In genomic region chr2:156333951-156334495, GRCh38 we compare ENCODE assay signal across 8 cellular contexts. TPM values are rescaled to one million over a fixed set of nuclear protein-coding genes. Genes with fewer than 3 reads are reported as not detected.
DNase-seq lines count a peak whose midpoint lies in the region; ATAC-seq and TF ChIP-seq lines count a peak whose summit lies in the region.

No MANE protein-coding gene starts in this region.

- peaks cover 14 to 18% of the 10 kb centered on the region in 2 donors for H3K36me3 Mint-ChIP-seq in activated T-cell treated with anti-CD3 and anti-CD28 coated beads, Interleukin-2, amount 50 U/mL, for 72 hours (ENCODE audit: insufficient read depth in 2 of 2)
- H3K36me3 Mint-ChIP-seq in nephron (ENCODE audit: low read depth): no peaks in the 10 kb centered on the region

- DNase-seq in AG04449 (ENCODE audit: low read depth, low spot score) (no peak), NCI-H2227 (lab: John Stamatoyannopoulos, UW; ENCODE audit: unreplicated experiment) (peak; percentile 90), fibroblast of mammary gland (ENCODE audit: low read depth) (peak; percentile 66)
- DNase-seq in activated T-cell treated with anti-CD3 and anti-CD28 coated beads, Interleukin-2, amount 50 U/mL, for 72 hours: peak in 1 of 2 donors; percentile 81

- no peaks in the 10 kb centered on the region for H3K9me3 Mint-ChIP-seq in activated T-cell treated with anti-CD3 and anti-CD28 coated beads, Interleukin-2, amount 50 U/mL, for 72 hours
- H3K9me3 Mint-ChIP-seq in nephron: no peaks in the 10 kb centered on the region

- POLR2A ChIA-PET in AG04449 (lab: Yijun Ruan, JAX): interaction anchor here (1.4 to 1.9 kb wide), 3 partner anchors 9 to 231 kb away, joined by 4 to 10 read pairs (median 5); no protein-coding TSS in a partner anchor

- H3K4me3 ChIP-seq in AG04449 (ENCODE audit: low read depth, low read length) (peak overlapping the region; percentile 74), fibroblast of mammary gland (ENCODE audit: control insufficient read depth, low read depth, low read length) (peak overlapping the region; percentile 83), urinary bladder (ENCODE audit: low read depth, low read length) (peak overlapping the region; percentile 68)

- H3K4me1 Mint-ChIP-seq in activated T-cell treated with anti-CD3 and anti-CD28 coated beads, Interleukin-2, amount 50 U/mL, for 72 hours (ENCODE audit: low read depth): peaks cover 71% of the 10 kb centered on the region
- H3K4me1 Mint-ChIP-seq in nephron: peaks cover 26% of the 10 kb centered on the region

- under 1% methylated on average over 48 of the region's 48 CpGs for WGBS in urinary bladder

- TF ChIP-seq POLR2A in GM15510 (IDR thresholded peaks at IDR 0.05; ENCODE audit: borderline replicate concordance, extremely low read depth, insufficient read length): peak; percentile 30

- CTCF ChIA-PET in AG04449 (lab: Yijun Ruan, JAX): interaction anchor here (0.7 to 3.3 kb wide), 17 partner anchors 9 to 860 kb away, joined by 3 to 75 read pairs (median 5); partner anchors contain the start of gene GPD2

- no peaks in the 10 kb centered on the region for H3K4me1 ChIP-seq in urinary bladder (ENCODE audit: insufficient read depth)

- H3K27ac Mint-ChIP-seq in activated T-cell treated with anti-CD3 and anti-CD28 coated beads, Interleukin-2, amount 50 U/mL, for 72 hours: peak overlapping the region; percentile 97
- peak overlapping the region; percentile 80 to 97 (median 86) for H3K27ac Mint-ChIP-seq in nephron

- ATAC-seq in HG02840 (IDR thresholded peaks at IDR 0.05; ENCODE audit: low FRiP score, unreplicated experiment): peak; percentile 36
- ATAC-seq in activated T-cell treated with anti-CD3 and anti-CD28 coated beads, Interleukin-2, amount 50 U/mL, for 72 hours (replicated peaks in 1 of 2): peak; percentile 23 to 35

- TF ChIP-seq CTCF in AG04449 (IDR thresholded peaks at IDR 0.05; ENCODE audit: insufficient read depth, low read length, missing control alignments) (peak; percentile 5), fibroblast of mammary gland (conservative IDR thresholded peaks at IDR 0.05; ENCODE audit: control insufficient read depth, insufficient read depth, low read depth, low read length) (no peak), nephron (IDR thresholded peaks at IDR 0.05; ENCODE audit: unreplicated experiment in 3 of 3) (no peak)

- H3K4me3 Mint-ChIP-seq in activated T-cell treated with anti-CD3 and anti-CD28 coated beads, Interleukin-2, amount 50 U/mL, for 72 hours: peak overlapping the region; percentile 96 to 98
- peak overlapping the region; percentile 91 to 98 (median 96) for H3K4me3 Mint-ChIP-seq in nephron

- peaks cover 13% of the 10 kb centered on the region for H3K27me3 Mint-ChIP-seq in activated T-cell treated with anti-CD3 and anti-CD28 coated beads, Interleukin-2, amount 50 U/mL, for 72 hours (ENCODE audit: low read depth)
- peaks cover 44% of the 10 kb centered on the region for H3K27me3 Mint-ChIP-seq in nephron (ENCODE audit: low read depth)

- peak overlapping the region; percentile 99 for H3K27ac ChIP-seq in urinary bladder (ENCODE audit: low read depth)

- no peaks in the 10 kb centered on the region for H3K36me3 ChIP-seq in urinary bladder (ENCODE audit: insufficient read depth)

RNA-seq across cellular contexts. Expression of gene NR4A2, which starts 1.5 kb away (rescaled TPM):
- total RNA-seq in activated T-cell treated with anti-CD3 and anti-CD28 coated beads, Interleukin-2, amount 50 U/mL, for 72 hours: 10 to 100 TPM; 27.5 to 36.1 TPM
- total RNA-seq in urinary bladder: 2.9 TPM
- polyA plus RNA-seq in urinary bladder: 11.1 TPM
